In the genomic region with DNA sequence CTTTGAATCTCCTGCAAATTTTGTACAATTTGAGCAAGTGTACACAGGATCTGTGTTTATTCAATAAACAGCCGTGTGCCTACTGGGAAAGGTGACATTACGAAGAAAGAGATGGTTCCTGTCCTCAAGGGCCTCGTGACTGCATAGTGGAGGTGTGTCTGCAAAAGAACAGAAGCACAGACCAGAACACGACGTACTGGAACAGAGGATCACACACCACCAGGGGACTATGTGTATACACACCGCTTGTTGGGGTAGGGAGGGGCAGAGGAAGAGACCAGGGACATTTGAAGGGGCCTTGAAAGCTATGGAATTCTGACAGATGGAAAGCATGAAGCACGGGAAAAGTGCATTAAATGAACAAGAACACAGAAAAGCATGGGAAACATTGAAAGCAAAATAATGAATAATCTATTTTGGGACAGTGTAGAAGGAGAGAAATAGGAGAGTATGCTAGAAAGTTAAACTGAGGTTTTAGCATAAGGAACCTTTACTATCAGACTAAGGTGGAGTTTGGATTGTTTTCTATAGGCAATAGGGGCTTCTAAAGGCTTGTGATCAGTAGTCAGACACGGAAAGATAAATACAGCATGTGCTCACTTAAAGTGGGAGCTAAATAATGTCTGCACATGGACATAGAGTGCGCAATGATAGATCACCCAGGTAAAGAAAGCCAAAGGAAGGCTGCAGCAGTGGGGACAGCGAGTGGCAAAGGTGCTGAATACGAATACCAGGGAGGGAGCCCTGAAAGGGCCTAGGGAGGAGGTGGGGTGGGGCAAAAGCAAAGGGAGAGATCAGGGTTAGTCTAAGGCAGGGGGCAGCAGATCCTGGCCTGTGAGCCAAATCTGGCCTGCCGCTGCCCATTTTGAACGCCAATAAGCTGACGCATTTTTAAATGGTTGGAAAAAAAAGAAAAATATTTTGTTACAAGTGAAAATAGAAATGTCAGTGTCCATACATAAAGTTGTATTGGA, we compare ENCODE assay signal across 1 cellular context.
TF ChIP-seq lines count a peak whose summit lies in the region.

No MANE protein-coding gene starts in this region.

TF ChIP-seq in HepG2, 621 proteins besides CTCF, POLR2A, EP300 and RAD21 (continues in another document):
- TF ChIP-seq ZNF121 (CRISPR knock-in tag; IDR thresholded peaks at IDR 0.05) (no peak), CENPX (CRISPR knock-in tag; IDR thresholded peaks at IDR 0.05) (no peak), SNAPC2 (CRISPR knock-in tag; IDR thresholded peaks at IDR 0.05) (0 out of 2 replicates have a peak, but pooled peaks have one; percentile 37), SIN3B (IDR thresholded peaks at IDR 0.05; ENCODE audit: low read length) (no peak), CC2D1A (CRISPR knock-in tag; IDR thresholded peaks at IDR 0.05) (no peak), RCOR2 (CRISPR knock-in tag; IDR thresholded peaks at IDR 0.05) (no peak), ZNF180 (CRISPR knock-in tag; IDR thresholded peaks at IDR 0.05; ENCODE audit: borderline replicate concordance, low read depth) (no peak), FOXA1 (IDR thresholded peaks at IDR 0.05) (no peak), FOXA1 (CRISPR knock-in tag; IDR thresholded peaks at IDR 0.05) (peak; percentile 22; the same call in 1 of the 2 replicates), MTA1 (CRISPR knock-in tag; IDR thresholded peaks at IDR 0.05; ENCODE audit: borderline replicate concordance) (no peak), ZNF543 (CRISPR knock-in tag; IDR thresholded peaks at IDR 0.05) (no peak), AKAP8 (CRISPR knock-in tag; IDR thresholded peaks at IDR 0.05) (no peak), ETV5 (CRISPR knock-in tag; IDR thresholded peaks at IDR 0.05; ENCODE audit: borderline replicate concordance) (no peak), ZNF616 (CRISPR knock-in tag; IDR thresholded peaks at IDR 0.05; ENCODE audit: low read depth) (no peak), SNAI1 (CRISPR knock-in tag; IDR thresholded peaks at IDR 0.05; ENCODE audit: borderline replicate concordance) (no peak), GZF1 (CRISPR knock-in tag; IDR thresholded peaks at IDR 0.05) (no peak), FOXA3 (CRISPR knock-in tag; IDR thresholded peaks at IDR 0.05) (0 out of 2 replicates have a peak, but pooled peaks have one; percentile 22), THYN1 (CRISPR knock-in tag; IDR thresholded peaks at IDR 0.05; ENCODE audit: borderline replicate concordance, low read depth) (no peak), ZBTB38 (CRISPR knock-in tag; IDR thresholded peaks at IDR 0.05) (0 out of 2 replicates have a peak, but pooled peaks have one; percentile 25), NBN (conservative IDR thresholded peaks at IDR 0.05) (no peak), MZF1 (CRISPR knock-in tag; IDR thresholded peaks at IDR 0.05; ENCODE audit: borderline replicate concordance) (no peak), MIER2 (CRISPR knock-in tag; IDR thresholded peaks at IDR 0.05) (no peak), SAP130 (CRISPR knock-in tag; IDR thresholded peaks at IDR 0.05; ENCODE audit: low read depth) (peak; percentile 23; the same call in 1 of the 2 replicates), SMC3 (IDR thresholded peaks at IDR 0.05; ENCODE audit: low read length) (peak; percentile 5; the same call in 1 of the 2 replicates), NR2F1 (CRISPR knock-in tag; IDR thresholded peaks at IDR 0.05) (no peak), KDM5B (CRISPR knock-in tag; IDR thresholded peaks at IDR 0.05; ENCODE audit: borderline replicate concordance) (no peak), FOXK1 (CRISPR knock-in tag; IDR thresholded peaks at IDR 0.05; ENCODE audit: borderline replicate concordance, low read depth) (no peak), SNRNP70 (IDR thresholded peaks at IDR 0.05; ENCODE audit: low read depth, low read length) (no peak), ZNF317 (CRISPR knock-in tag; IDR thresholded peaks at IDR 0.05) (no peak)
- TF ChIP-seq, protein P1, sequence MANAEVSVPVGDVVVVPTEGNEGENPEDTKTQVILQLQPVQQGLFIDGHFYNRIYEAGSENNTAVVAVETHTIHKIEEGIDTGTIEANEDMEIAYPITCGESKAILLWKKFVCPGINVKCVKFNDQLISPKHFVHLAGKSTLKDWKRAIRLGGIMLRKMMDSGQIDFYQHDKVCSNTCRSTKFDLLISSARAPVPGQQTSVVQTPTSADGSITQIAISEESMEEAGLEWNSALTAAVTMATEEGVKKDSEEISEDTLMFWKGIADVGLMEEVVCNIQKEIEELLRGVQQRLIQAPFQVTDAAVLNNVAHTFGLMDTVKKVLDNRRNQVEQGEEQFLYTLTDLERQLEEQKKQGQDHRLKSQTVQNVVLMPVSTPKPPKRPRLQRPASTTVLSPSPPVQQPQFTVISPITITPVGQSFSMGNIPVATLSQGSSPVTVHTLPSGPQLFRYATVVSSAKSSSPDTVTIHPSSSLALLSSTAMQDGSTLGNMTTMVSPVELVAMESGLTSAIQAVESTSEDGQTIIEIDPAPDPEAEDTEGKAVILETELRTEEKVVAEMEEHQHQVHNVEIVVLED (CRISPR knock-in tag; IDR thresholded peaks at IDR 0.05; ENCODE audit: borderline replicate concordance), result no peak
- TF ChIP-seq, protein P2, sequence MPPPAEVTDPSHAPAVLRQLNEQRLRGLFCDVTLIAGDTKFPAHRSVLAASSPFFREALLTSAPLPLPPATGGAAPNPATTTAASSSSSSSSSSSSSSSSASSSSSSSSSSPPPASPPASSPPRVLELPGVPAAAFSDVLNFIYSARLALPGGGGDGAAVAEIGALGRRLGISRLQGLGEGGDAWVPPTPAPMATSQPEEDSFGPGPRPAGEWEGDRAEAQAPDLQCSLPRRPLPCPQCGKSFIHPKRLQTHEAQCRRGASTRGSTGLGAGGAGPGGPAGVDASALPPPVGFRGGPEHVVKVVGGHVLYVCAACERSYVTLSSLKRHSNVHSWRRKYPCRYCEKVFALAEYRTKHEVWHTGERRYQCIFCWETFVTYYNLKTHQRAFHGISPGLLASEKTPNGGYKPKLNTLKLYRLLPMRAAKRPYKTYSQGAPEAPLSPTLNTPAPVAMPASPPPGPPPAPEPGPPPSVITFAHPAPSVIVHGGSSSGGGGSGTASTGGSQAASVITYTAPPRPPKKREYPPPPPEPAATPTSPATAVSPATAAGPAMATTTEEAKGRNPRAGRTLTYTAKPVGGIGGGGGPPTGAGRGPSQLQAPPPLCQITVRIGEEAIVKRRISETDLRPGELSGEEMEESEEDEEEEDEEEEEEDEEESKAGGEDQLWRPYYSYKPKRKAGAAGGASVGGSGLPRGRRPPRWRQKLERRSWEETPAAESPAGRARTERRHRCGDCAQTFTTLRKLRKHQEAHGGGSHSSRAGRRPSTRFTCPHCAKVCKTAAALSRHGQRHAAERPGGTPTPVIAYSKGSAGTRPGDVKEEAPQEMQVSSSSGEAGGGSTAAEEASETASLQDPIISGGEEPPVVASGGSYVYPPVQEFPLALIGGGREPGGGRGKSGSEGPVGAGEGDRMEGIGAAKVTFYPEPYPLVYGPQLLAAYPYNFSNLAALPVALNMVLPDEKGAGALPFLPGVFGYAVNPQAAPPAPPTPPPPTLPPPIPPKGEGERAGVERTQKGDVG (CRISPR knock-in tag; IDR thresholded peaks at IDR 0.05; ENCODE audit: borderline replicate concordance), result no peak
- TF ChIP-seq, protein P3, sequence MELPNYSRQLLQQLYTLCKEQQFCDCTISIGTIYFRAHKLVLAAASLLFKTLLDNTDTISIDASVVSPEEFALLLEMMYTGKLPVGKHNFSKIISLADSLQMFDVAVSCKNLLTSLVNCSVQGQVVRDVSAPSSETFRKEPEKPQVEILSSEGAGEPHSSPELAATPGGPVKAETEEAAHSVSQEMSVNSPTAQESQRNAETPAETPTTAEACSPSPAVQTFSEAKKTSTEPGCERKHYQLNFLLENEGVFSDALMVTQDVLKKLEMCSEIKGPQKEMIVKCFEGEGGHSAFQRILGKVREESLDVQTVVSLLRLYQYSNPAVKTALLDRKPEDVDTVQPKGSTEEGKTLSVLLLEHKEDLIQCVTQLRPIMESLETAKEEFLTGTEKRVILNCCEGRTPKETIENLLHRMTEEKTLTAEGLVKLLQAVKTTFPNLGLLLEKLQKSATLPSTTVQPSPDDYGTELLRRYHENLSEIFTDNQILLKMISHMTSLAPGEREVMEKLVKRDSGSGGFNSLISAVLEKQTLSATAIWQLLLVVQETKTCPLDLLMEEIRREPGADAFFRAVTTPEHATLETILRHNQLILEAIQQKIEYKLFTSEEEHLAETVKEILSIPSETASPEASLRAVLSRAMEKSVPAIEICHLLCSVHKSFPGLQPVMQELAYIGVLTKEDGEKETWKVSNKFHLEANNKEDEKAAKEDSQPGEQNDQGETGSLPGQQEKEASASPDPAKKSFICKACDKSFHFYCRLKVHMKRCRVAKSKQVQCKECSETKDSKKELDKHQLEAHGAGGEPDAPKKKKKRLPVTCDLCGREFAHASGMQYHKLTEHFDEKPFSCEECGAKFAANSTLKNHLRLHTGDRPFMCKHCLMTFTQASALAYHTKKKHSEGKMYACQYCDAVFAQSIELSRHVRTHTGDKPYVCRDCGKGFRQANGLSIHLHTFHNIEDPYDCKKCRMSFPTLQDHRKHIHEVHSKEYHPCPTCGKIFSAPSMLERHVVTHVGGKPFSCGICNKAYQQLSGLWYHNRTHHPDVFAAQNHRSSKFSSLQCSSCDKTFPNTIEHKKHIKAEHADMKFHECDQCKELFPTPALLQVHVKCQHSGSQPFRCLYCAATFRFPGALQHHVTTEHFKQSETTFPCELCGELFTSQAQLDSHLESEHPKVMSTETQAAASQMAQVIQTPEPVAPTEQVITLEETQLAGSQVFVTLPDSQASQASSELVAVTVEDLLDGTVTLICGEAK (IDR thresholded peaks at IDR 0.05), result no peak
- TF ChIP-seq, protein P3 (CRISPR knock-in tag; IDR thresholded peaks at IDR 0.05), result no peak
- TF ChIP-seq, protein P4, sequence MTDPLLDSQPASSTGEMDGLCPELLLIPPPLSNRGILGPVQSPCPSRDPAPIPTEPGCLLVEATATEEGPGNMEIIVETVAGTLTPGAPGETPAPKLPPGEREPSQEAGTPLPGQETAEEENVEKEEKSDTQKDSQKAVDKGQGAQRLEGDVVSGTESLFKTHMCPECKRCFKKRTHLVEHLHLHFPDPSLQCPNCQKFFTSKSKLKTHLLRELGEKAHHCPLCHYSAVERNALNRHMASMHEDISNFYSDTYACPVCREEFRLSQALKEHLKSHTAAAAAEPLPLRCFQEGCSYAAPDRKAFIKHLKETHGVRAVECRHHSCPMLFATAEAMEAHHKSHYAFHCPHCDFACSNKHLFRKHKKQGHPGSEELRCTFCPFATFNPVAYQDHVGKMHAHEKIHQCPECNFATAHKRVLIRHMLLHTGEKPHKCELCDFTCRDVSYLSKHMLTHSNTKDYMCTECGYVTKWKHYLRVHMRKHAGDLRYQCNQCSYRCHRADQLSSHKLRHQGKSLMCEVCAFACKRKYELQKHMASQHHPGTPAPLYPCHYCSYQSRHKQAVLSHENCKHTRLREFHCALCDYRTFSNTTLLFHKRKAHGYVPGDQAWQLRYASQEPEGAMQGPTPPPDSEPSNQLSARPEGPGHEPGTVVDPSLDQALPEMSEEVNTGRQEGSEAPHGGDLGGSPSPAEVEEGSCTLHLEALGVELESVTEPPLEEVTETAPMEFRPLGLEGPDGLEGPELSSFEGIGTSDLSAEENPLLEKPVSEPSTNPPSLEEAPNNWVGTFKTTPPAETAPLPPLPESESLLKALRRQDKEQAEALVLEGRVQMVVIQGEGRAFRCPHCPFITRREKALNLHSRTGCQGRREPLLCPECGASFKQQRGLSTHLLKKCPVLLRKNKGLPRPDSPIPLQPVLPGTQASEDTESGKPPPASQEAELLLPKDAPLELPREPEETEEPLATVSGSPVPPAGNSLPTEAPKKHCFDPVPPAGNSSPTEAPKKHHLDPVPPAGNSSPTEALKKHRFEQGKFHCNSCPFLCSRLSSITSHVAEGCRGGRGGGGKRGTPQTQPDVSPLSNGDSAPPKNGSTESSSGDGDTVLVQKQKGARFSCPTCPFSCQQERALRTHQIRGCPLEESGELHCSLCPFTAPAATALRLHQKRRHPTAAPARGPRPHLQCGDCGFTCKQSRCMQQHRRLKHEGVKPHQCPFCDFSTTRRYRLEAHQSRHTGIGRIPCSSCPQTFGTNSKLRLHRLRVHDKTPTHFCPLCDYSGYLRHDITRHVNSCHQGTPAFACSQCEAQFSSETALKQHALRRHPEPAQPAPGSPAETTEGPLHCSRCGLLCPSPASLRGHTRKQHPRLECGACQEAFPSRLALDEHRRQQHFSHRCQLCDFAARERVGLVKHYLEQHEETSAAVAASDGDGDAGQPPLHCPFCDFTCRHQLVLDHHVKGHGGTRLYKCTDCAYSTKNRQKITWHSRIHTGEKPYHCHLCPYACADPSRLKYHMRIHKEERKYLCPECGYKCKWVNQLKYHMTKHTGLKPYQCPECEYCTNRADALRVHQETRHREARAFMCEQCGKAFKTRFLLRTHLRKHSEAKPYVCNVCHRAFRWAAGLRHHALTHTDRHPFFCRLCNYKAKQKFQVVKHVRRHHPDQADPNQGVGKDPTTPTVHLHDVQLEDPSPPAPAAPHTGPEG (CRISPR knock-in tag; IDR thresholded peaks at IDR 0.05), result no peak
- TF ChIP-seq, protein P5, sequence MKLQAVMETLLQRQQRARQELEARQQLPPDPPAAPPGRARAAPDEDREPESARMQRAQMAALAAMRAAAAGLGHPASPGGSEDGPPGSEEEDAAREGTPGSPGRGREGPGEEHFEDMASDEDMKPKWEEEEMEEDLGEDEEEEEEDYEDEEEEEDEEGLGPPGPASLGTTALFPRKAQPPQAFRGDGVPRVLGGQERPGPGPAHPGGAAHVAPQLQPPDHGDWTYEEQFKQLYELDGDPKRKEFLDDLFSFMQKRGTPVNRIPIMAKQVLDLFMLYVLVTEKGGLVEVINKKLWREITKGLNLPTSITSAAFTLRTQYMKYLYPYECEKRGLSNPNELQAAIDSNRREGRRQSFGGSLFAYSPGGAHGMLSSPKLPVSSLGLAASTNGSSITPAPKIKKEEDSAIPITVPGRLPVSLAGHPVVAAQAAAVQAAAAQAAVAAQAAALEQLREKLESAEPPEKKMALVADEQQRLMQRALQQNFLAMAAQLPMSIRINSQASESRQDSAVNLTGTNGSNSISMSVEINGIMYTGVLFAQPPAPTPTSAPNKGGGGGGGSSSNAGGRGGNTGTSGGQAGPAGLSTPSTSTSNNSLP (IDR thresholded peaks at IDR 0.05; ENCODE audit: low read depth, low read length), result no peak
